8 cellular contexts compared by ENCODE assay signal in genomic region chr11:14578551-14578956, GRCh38. TPM values are rescaled to one million over a fixed set of nuclear protein-coding genes. Genes with fewer than 3 reads are reported as not detected.
DNase-seq lines count a peak whose midpoint lies in the region; ATAC-seq and TF ChIP-seq lines count a peak whose summit lies in the region.

No MANE protein-coding gene starts in this region.

- H3K14ac ChIP-seq in neuronal stem cell (ENCODE audit: low read length): no peak overlapping the region

- H3K27me3 Mint-ChIP-seq in memory B cell: no peaks in the 10 kb centered on the region

- TF ChIP-seq POLR2A in adrenal gland (IDR thresholded peaks at IDR 0.05) (no peak), upper lobe of left lung (IDR thresholded peaks at IDR 0.05) (peak in 1 of 4 donors; percentile 24)

- H3K9me3 ChIP-seq in adrenal gland (replicated peaks in 1 of 3): no peaks in the 10 kb centered on the region
- peaks cover 0 to 6% (median 0%) of the 10 kb centered on the region in 4 donors for H3K9me3 ChIP-seq in upper lobe of left lung
- H3K9me3 ChIP-seq in neuronal stem cell (replicated peaks in 1 of 2; ENCODE audit: control insufficient read depth in 2 of 2, insufficient read depth in 1 of 2, low read depth in 1 of 2, low read length in 2 of 2): peaks cover 0 to 2% of the 10 kb centered on the region in 2 donors

- H3K79me1 ChIP-seq in neuronal stem cell (ENCODE audit: low read depth, low read length): no peaks in the 10 kb centered on the region

- WGBS in adrenal gland, 4 donors: 43 to 48% (median 44%) methylated on average over 3 of the region's 3 CpGs
- WGBS in upper lobe of left lung, 2 donors: 33 to 45% methylated on average over 3 of the region's 3 CpGs
- WGBS in neuronal stem cell (ENCODE audit: extremely low coverage in 2 of 2, insufficient read length in 2 of 2, insufficient replicate concordance in 1 of 2), 2 donors: no CpG with 5 or more reads among the region's 3 CpGs

- no peak overlapping the region for H2BK5ac ChIP-seq in neuronal stem cell (ENCODE audit: low read length)

- H3K4me1 ChIP-seq in adrenal gland (replicated peaks in 1 of 2) (no peaks in the 10 kb centered on the region), upper lobe of left lung (peaks cover 14 to 25% (median 18%) of the 10 kb centered on the region in 4 donors), neuronal stem cell (ENCODE audit: control insufficient read depth in 2 of 2, insufficient read depth in 1 of 2, low read depth in 1 of 2, low read length in 2 of 2) (no peaks in the 10 kb centered on the region)

- H4K8ac ChIP-seq in neuronal stem cell (ENCODE audit: low read depth, low read length): no peak overlapping the region

- H3K9ac ChIP-seq in neuronal stem cell (ENCODE audit: low read depth, low read length, poor library complexity): no peak overlapping the region

- peak; percentile 17 for DNase-seq in COR-L47 (lab: John Stamatoyannopoulos, UW)
- DNase-seq in SK-MEL-5 (ENCODE audit: low read depth, low spot score): peak; percentile 54
- peak in 4 of 7 donors; percentile 29 to 57 (median 40) for DNase-seq in adrenal gland
- peak; percentile 42 to 78 for DNase-seq in memory B cell (ENCODE audit: low spot score in 2 of 2)
- DNase-seq in upper lobe of left lung: peak in 1 of 2 donors; percentile 55
- no peak for DNase-seq in neuronal stem cell (ENCODE audit: low spot score)

- TF ChIP-seq CTCF in adrenal gland (IDR thresholded peaks at IDR 0.05) (no peak), upper lobe of left lung (IDR thresholded peaks at IDR 0.05) (no peak)

- H2BK12ac ChIP-seq in neuronal stem cell (ENCODE audit: low read length): no peak overlapping the region

- H4K91ac ChIP-seq in neuronal stem cell (ENCODE audit: low read depth, low read length, poor library complexity): no peak overlapping the region

- no peaks in the 10 kb centered on the region for H3K27me3 ChIP-seq in adrenal gland
- H3K27me3 ChIP-seq in upper lobe of left lung: no peaks in the 10 kb centered on the region
- H3K27me3 ChIP-seq in neuronal stem cell (ENCODE audit: control insufficient read depth in 3 of 3, insufficient read depth in 3 of 3, low read depth in 1 of 3, low read length in 3 of 3): no peaks in the 10 kb centered on the region

- no peak overlapping the region for H2AK5ac ChIP-seq in neuronal stem cell (ENCODE audit: low read depth, low read length)

- H3K27ac ChIP-seq in adrenal gland: peak overlapping the region in 1 of 5 donors; percentile 37
- H3K27ac ChIP-seq in upper lobe of left lung: peak overlapping the region; percentile 53 to 79 (median 72)
- H3K27ac ChIP-seq in neuronal stem cell (replicated peaks; ENCODE audit: low read length): no peak overlapping the region

- peaks cover 8% of the 10 kb centered on the region for H3K36me3 Mint-ChIP-seq in memory B cell

- no peak overlapping the region for H3K4me3 Mint-ChIP-seq in memory B cell

- no peak overlapping the region for H3K4me3 ChIP-seq in adrenal gland
- H3K4me3 ChIP-seq in upper lobe of left lung: peak overlapping the region in 1 of 4 donors; percentile 1
- H3K4me3 ChIP-seq in neuronal stem cell (ENCODE audit: low read length in 2 of 2): no peak overlapping the region

- no peak overlapping the region for H3K4me2 ChIP-seq in neuronal stem cell (ENCODE audit: insufficient read depth, low read length, poor library complexity, severe bottlenecking)

- no peak overlapping the region for H3K18ac ChIP-seq in neuronal stem cell (ENCODE audit: low read length)

- ATAC-seq in GM19455 (IDR thresholded peaks at IDR 0.05; ENCODE audit: unreplicated experiment): peak; percentile 99
- peak; percentile 97 for ATAC-seq in HG03565 (IDR thresholded peaks at IDR 0.05; ENCODE audit: unreplicated experiment)
- ATAC-seq in memory B cell (ENCODE audit: low read depth): peak; percentile 99
- ATAC-seq in upper lobe of left lung (ENCODE audit: low FRiP score in 2 of 2): peak; percentile 81 to 84

- intact Hi-C loops in adrenal gland (cut with DNase I): no loop called here

- peak in 2 of 4 donors; percentile 55 to 78 for TF ChIP-seq EP300 in upper lobe of left lung (IDR thresholded peaks at IDR 0.05)

- no peaks in the 10 kb centered on the region for H3K36me3 ChIP-seq in adrenal gland (replicated peaks in 1 of 2)
- H3K36me3 ChIP-seq in upper lobe of left lung: no peaks in the 10 kb centered on the region
- no peaks in the 10 kb centered on the region for H3K36me3 ChIP-seq in neuronal stem cell (replicated peaks in 1 of 2; ENCODE audit: control insufficient read depth in 2 of 2, insufficient read depth in 2 of 2, low read length in 2 of 2)

- H2BK120ac ChIP-seq in neuronal stem cell (ENCODE audit: low read depth, low read length): no peak overlapping the region

- H2BK15ac ChIP-seq in neuronal stem cell (ENCODE audit: low read length): no peak overlapping the region

- H3K23ac ChIP-seq in neuronal stem cell (ENCODE audit: low read depth, low read length, poor library complexity): no peak overlapping the region

- peaks cover 5% of the 10 kb centered on the region for H3K9me3 Mint-ChIP-seq in memory B cell

- H3K27ac Mint-ChIP-seq in memory B cell: peak overlapping the region; percentile 78

- in situ Hi-C loops in SK-MEL-5 (cut with HindIII; ENCODE audit: low pct_unique_long_range_greater_than_20kb, low sequenced_read_pairs): no loop called here

- no peak overlapping the region for H3K4ac ChIP-seq in neuronal stem cell (ENCODE audit: low read length)

- H3K4me1 Mint-ChIP-seq in memory B cell: peaks cover 27% of the 10 kb centered on the region

- H2AFZ ChIP-seq in neuronal stem cell (ENCODE audit: low read length): no peak overlapping the region

RNA-seq across cellular contexts. Expression of gene PSMA1, which starts 58.4 kb away (rescaled TPM):
- total RNA-seq in SK-MEL-5 (2014; rRNA removed; shearing (Covaris generic)): 278 and 284 TPM in 2 replicates
- 155 and 188 TPM in 2 replicates for polyA plus RNA-seq in SK-MEL-5 (2015; cell fraction: cytosol; rRNA removed)
- 1,077 and 1,107 TPM in 2 replicates for polyA plus RNA-seq in SK-MEL-5 (2015; cell fraction: nucleus; rRNA removed)
- total RNA-seq in adrenal gland: 100 to 1,000 TPM in 7 of 8 donors, 10 to 100 TPM in 1; 92.4 to 153 (median 124) TPM
- polyA plus RNA-seq in adrenal gland: 100 to 1,000 TPM; 198 to 234 (median 232) TPM
- 100 to 1,000 TPM in 3 of 6 donors, 10 to 100 TPM in 3; 66.1 to 113 (median 101) TPM for total RNA-seq in upper lobe of left lung
- polyA plus RNA-seq in neuronal stem cell (2013, experiment 1 of 2): 232 TPM
- 234 TPM for polyA plus RNA-seq in neuronal stem cell (2013, experiment 2 of 2)
